Comparison of ENCODE assay signal across 8 cellular contexts in genomic region chr7:73266719-73267368, GRCh38. TPM values are rescaled to one million over a fixed set of nuclear protein-coding genes. Genes with fewer than 3 reads are reported as not detected.
DNase-seq lines count a peak whose midpoint lies in the region; ATAC-seq and TF ChIP-seq lines count a peak whose summit lies in the region.
"Not testable (repeated sequence)": the region's sequence is repeated elsewhere in the genome, so short reads cannot be mapped to it uniquely, and the experiment has no call there.

No MANE protein-coding gene starts in this region.

- peak; percentile 78 for ATAC-seq in GM18498 (IDR thresholded peaks at IDR 0.05; ENCODE audit: unreplicated experiment)
- ATAC-seq in GM19035 (IDR thresholded peaks at IDR 0.05; ENCODE audit: unreplicated experiment) = peak; percentile 78
- peak; percentile 89 for ATAC-seq in GM21526 (IDR thresholded peaks at IDR 0.05; ENCODE audit: low FRiP score, unreplicated experiment)
- peak; percentile 71 for ATAC-seq in HG02763 (IDR thresholded peaks at IDR 0.05; ENCODE audit: unreplicated experiment)
- ATAC-seq in HG03103 (IDR thresholded peaks at IDR 0.05; ENCODE audit: low read depth, unreplicated experiment) = peak; percentile 72
- peak; percentile 73 for ATAC-seq in HG03565 (IDR thresholded peaks at IDR 0.05; ENCODE audit: unreplicated experiment)
- peak; percentile 94 for ATAC-seq in activated T-helper 17 cell treated with anti-CD3 and anti-CD28 coated beads, Interleukin-2, amount 50 U/mL, for 72 hours (replicated peaks)
- peak; percentile 23 for ATAC-seq in mucosa of descending colon

- H3K4me1 Mint-ChIP-seq in activated T-helper 17 cell treated with anti-CD3 and anti-CD28 coated beads, Interleukin-2, amount 50 U/mL, for 72 hours = not testable (repeated sequence)

- H3K4me1 ChIP-seq in mucosa of descending colon (ENCODE audit: low read depth) = not testable (repeated sequence)

- not testable (repeated sequence) for H3K9me3 ChIP-seq in mucosa of descending colon

- H3K4me3 ChIP-seq in mucosa of descending colon = not testable (repeated sequence)

- not testable (repeated sequence) for TF ChIP-seq CTCF in mucosa of descending colon (IDR thresholded peaks at IDR 0.05)

- not testable (repeated sequence) for H3K9me3 Mint-ChIP-seq in activated T-helper 17 cell treated with anti-CD3 and anti-CD28 coated beads, Interleukin-2, amount 50 U/mL, for 72 hours

- H3K27me3 Mint-ChIP-seq in activated T-helper 17 cell treated with anti-CD3 and anti-CD28 coated beads, Interleukin-2, amount 50 U/mL, for 72 hours = not testable (repeated sequence)

- H3K4me3 Mint-ChIP-seq in activated T-helper 17 cell treated with anti-CD3 and anti-CD28 coated beads, Interleukin-2, amount 50 U/mL, for 72 hours = not testable (repeated sequence)

- not testable (repeated sequence) for H3K27ac Mint-ChIP-seq in activated T-helper 17 cell treated with anti-CD3 and anti-CD28 coated beads, Interleukin-2, amount 50 U/mL, for 72 hours

- DNase-seq in mucosa of descending colon = not testable (repeated sequence)

- H3K36me3 Mint-ChIP-seq in activated T-helper 17 cell treated with anti-CD3 and anti-CD28 coated beads, Interleukin-2, amount 50 U/mL, for 72 hours (ENCODE audit: low read depth) = not testable (repeated sequence)

- H3K36me3 ChIP-seq in mucosa of descending colon (ENCODE audit: low read depth) = not testable (repeated sequence)

- intact Hi-C loops in mucosa of descending colon (cut with DNase I, micrococcal nuclease) = not testable (repeated sequence)

RNA-seq across cellular contexts. Expression of gene NSUN5, which starts 41.8 kb away (rescaled TPM):
- total RNA-seq in activated T-helper 17 cell treated with anti-CD3 and anti-CD28 coated beads, Interleukin-2, amount 50 U/mL, for 72 hours = 10 to 100 TPM; 32.2 to 48.4 TPM
- total RNA-seq in mucosa of descending colon = 10 to 100 TPM; 18.9 to 26.7 (median 21.0) TPM

Comparison
In these comparisons a context has a peak if more than half of its experiments do, and no peak if none do; other contexts are left out.
1. ATAC-seq: peak in every context shown above with its lines; median percentile 94 in activated T-helper 17 cell treated with anti-CD3 and anti-CD28 coated beads, Interleukin-2, amount 50 U/mL, for 72 hours; 89 in GM21526; 78 in GM18498; 78 in GM19035; 73 in HG03565; 72 in HG03103; 71 in HG02763; 23 in mucosa of descending colon.